8 cellular contexts compared by ENCODE assay signal in genomic region chr2:170822885-170823799, GRCh38.
A peak's percentile ranks its signal among the peaks of the same experiment; 100 is the strongest.
DNase-seq lines count a peak whose midpoint lies in the region; ATAC-seq and TF ChIP-seq lines count a peak whose summit lies in the region.

No MANE protein-coding gene starts in this region.

- TF ChIP-seq CTCF in AG10803 (conservative IDR thresholded peaks at IDR 0.05; ENCODE audit: low read length) (no peak), NB4 (IDR thresholded peaks at IDR 0.05; ENCODE audit: low read depth, low read length) (no peak), nephron (IDR thresholded peaks at IDR 0.05; ENCODE audit: unreplicated experiment in 3 of 3) (no peak)

- H3K36me3 Mint-ChIP-seq in nephron (ENCODE audit: low read depth), result no peaks in the 10 kb centered on the region

- DNase-seq in AG10803 (ENCODE audit: low read depth) (no peak), NB4 (ENCODE audit: low read depth) (peak; percentile 72), erythroblast (lab: John Stamatoyannopoulos, UW) (peak; percentile 91 to 97), DMS79 treated with DMSO at 0.1 percent for 48 hours (lab: John Stamatoyannopoulos, UW) (no peak), HPDE6-E6E7 (ENCODE audit: extremely low spot score) (no peak), DMS53 treated with DMSO at 0.1 percent for 48 hours (lab: John Stamatoyannopoulos, UW; ENCODE audit: unreplicated experiment) (no peak)

- no peak overlapping the region for H3K27ac Mint-ChIP-seq in nephron

- H3K4me3 Mint-ChIP-seq in nephron, result peak overlapping the region; percentile 67 to 77 (median 76)

- H3K4me3 ChIP-seq in AG10803 (ENCODE audit: low read length), result peak overlapping the region; percentile 46
- H3K4me3 ChIP-seq in NB4 (ENCODE audit: low read depth, low read length), result peak overlapping the region; percentile 36

- ATAC-seq in HG03469 (IDR thresholded peaks at IDR 0.05; ENCODE audit: unreplicated experiment), result no peak

- peaks cover 39% of the 10 kb centered on the region for H3K4me1 Mint-ChIP-seq in nephron

- no peaks in the 10 kb centered on the region for H3K9me3 Mint-ChIP-seq in nephron

- no peak for TF ChIP-seq POLR2A in NB4 (IDR thresholded peaks at IDR 0.05; ENCODE audit: extremely low read depth, insufficient read length)
- TF ChIP-seq POLR2A in erythroblast (IDR thresholded peaks at IDR 0.05; ENCODE audit: low read length), result peak; percentile 79

- peaks cover 100% of the 10 kb centered on the region for H3K27me3 Mint-ChIP-seq in nephron (ENCODE audit: low read depth)

Comparison
In these comparisons a context has a peak if more than half of its experiments do, and no peak if none do; other contexts are left out.
1. DNase-seq: peak in NB4 (single experiment) and erythroblast (2 of 2); none in AG10803 (single experiment), DMS79 treated with DMSO at 0.1 percent for 48 hours (single experiment), HPDE6-E6E7 (single experiment) and DMS53 treated with DMSO at 0.1 percent for 48 hours (single experiment).